34 cellular contexts compared by ENCODE assay signal in the genomic region with DNA sequence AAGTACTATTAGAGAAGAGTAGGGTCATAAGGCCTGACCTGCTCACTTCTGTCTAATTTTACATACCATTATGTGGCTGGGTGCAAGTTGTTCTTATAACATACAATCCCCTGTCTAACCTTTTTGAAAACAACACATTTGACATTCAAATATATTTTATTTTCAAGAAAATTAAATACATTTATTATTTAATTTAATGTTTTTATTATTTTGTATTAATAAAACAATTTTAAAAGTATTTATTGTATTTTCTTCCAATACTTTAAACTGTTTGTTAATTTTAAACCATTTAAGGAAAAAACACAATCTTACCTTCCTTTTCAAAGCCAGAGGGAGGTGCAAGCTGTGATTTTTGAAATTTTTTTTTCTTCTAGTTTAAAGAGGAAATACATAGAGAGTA.
"Had no signal": no experiment of that assay in that cellular context is flagged by ENCODE, and none has a peak within 500 bp of the region (broad histone marks: within the 10 kb centered on the region; RNA-seq: fewer than 3 reads in every experiment).

No MANE protein-coding gene starts in this region.

- ATAC-seq: activated CD4-positive, alpha-beta T cell treated with anti-CD3 and anti-CD28 coated beads for 36 hours; activated CD8-positive, alpha-beta memory T cell treated with anti-CD3 and anti-CD28 coated beads, Interleukin-2, amount 10 ng/mL, durations not matched to agents 7 days and 5 days; activated CD8-positive, alpha-beta T cell treated with anti-CD3 and anti-CD28 coated beads, Interleukin-2, amount 10 ng/mL, durations not matched to agents 7 days and 5 days; activated naive CD8-positive, alpha-beta T cell treated with anti-CD3 and anti-CD28 coated beads, Interleukin-2, amount 50 U/mL, for 24 hours; body of pancreas; T-helper 17 cell had no signal

- H3K27me3 ChIP-seq: adrenal gland, body of pancreas, colonic mucosa, esophagus muscularis mucosa had no signal

- H3K4me1 ChIP-seq: adrenal gland, body of pancreas, colonic mucosa, esophagus muscularis mucosa had no signal

- H3K27ac ChIP-seq: adrenal gland, body of pancreas, colonic mucosa, esophagus muscularis mucosa, WERI-Rb-1 had no signal

- H3K36me3 ChIP-seq: adrenal gland, colonic mucosa, esophagus muscularis mucosa, WERI-Rb-1 had no signal

- H3K9me3 Mint-ChIP-seq: activated CD4-positive, alpha-beta memory T cell treated with anti-CD3 and anti-CD28 coated beads for 36 hours; activated CD4-positive, alpha-beta T cell treated with anti-CD3 and anti-CD28 coated beads, Interleukin-2, amount 10 ng/mL, durations not matched to agents 24 days and 14 days; activated naive CD4-positive, alpha-beta T cell treated with anti-CD3 and anti-CD28 coated beads for 36 hours; activated naive CD8-positive, alpha-beta T cell treated with anti-CD3 and anti-CD28 coated beads for 36 hours; activated T-helper 1 cell treated with anti-CD3 and anti-CD28 coated beads, Interleukin-12 subunit alpha, Interleukin-12 subunit beta, Interleukin-2, Interleukin-4 antibody, amounts not matched to agents 30 ng/mL and 10 ng/mL and 1 ng/mL, durations not matched to agents 14 hours and 24 hours and 36 hours; activated T-helper 2 cell treated with anti-CD3 and anti-CD28 coated beads, Interferon-gamma antibody, Interleukin-2, Interleukin-4, amounts not matched to agents 10 μg/mL and 5 μg/mL and 100 μg/mL, durations not matched to agents 14 hours and 24 hours and 36 hours; endodermal cell; T-helper 2 cell treated with Interferon-gamma antibody and Interleukin-4, amounts not matched to agents 5 μg/mL and 100 μg/mL, for 36 hours had no signal

- H3K27me3 Mint-ChIP-seq: activated CD4-positive, alpha-beta memory T cell treated with anti-CD3 and anti-CD28 coated beads for 36 hours; activated CD4-positive, alpha-beta T cell treated with anti-CD3 and anti-CD28 coated beads for 36 hours; activated CD4-positive, alpha-beta T cell treated with anti-CD3 and anti-CD28 coated beads, Interleukin-2, amount 10 ng/mL, durations not matched to agents 24 days and 14 days; activated CD8-positive, alpha-beta memory T cell treated with anti-CD3 and anti-CD28 coated beads, Interleukin-2, amount 10 ng/mL, durations not matched to agents 7 days and 5 days; activated naive CD4-positive, alpha-beta T cell treated with anti-CD3 and anti-CD28 coated beads, Interleukin-2, amount 50 U/mL, for 24 hours; activated naive CD8-positive, alpha-beta T cell treated with anti-CD3 and anti-CD28 coated beads for 36 hours; activated naive CD8-positive, alpha-beta T cell treated with anti-CD3 and anti-CD28 coated beads, Interleukin-2, amount 50 U/mL, for 24 hours; T-helper 17 cell had no signal

- H3K27ac Mint-ChIP-seq: activated CD4-positive, alpha-beta memory T cell treated with anti-CD3 and anti-CD28 coated beads for 36 hours; activated CD4-positive, alpha-beta T cell treated with anti-CD3 and anti-CD28 coated beads for 36 hours; activated CD4-positive, alpha-beta T cell treated with anti-CD3 and anti-CD28 coated beads, Interleukin-2, amount 10 ng/mL, durations not matched to agents 24 days and 14 days; activated CD8-positive, alpha-beta memory T cell treated with anti-CD3 and anti-CD28 coated beads, Interleukin-2, amount 10 ng/mL, durations not matched to agents 7 days and 5 days; activated CD8-positive, alpha-beta T cell treated with anti-CD3 and anti-CD28 coated beads, Interleukin-2, amount 10 ng/mL, durations not matched to agents 7 days and 5 days; activated naive CD4-positive, alpha-beta T cell treated with anti-CD3 and anti-CD28 coated beads for 36 hours; activated naive CD4-positive, alpha-beta T cell treated with anti-CD3 and anti-CD28 coated beads, Interleukin-2, amount 50 U/mL, for 24 hours; activated naive CD8-positive, alpha-beta T cell treated with anti-CD3 and anti-CD28 coated beads for 36 hours; activated naive CD8-positive, alpha-beta T cell treated with anti-CD3 and anti-CD28 coated beads, Interleukin-2, amount 50 U/mL, for 24 hours; activated T-helper 1 cell treated with anti-CD3 and anti-CD28 coated beads, Interleukin-12 subunit alpha, Interleukin-12 subunit beta, Interleukin-2, Interleukin-4 antibody, amounts not matched to agents 30 ng/mL and 10 ng/mL and 1 ng/mL, durations not matched to agents 14 hours and 24 hours and 36 hours; activated T-helper 2 cell treated with anti-CD3 and anti-CD28 coated beads, Interferon-gamma antibody, Interleukin-2, Interleukin-4, amounts not matched to agents 10 μg/mL and 5 μg/mL and 100 μg/mL, durations not matched to agents 14 hours and 24 hours and 36 hours; endodermal cell; T-helper 17 cell; T-helper 2 cell treated with Interferon-gamma antibody and Interleukin-4, amounts not matched to agents 5 μg/mL and 100 μg/mL, for 36 hours had no signal

- H3K36me3 Mint-ChIP-seq: activated CD4-positive, alpha-beta memory T cell treated with anti-CD3 and anti-CD28 coated beads for 36 hours; activated CD8-positive, alpha-beta memory T cell treated with anti-CD3 and anti-CD28 coated beads, Interleukin-2, amount 10 ng/mL, durations not matched to agents 7 days and 5 days; activated naive CD4-positive, alpha-beta T cell treated with anti-CD3 and anti-CD28 coated beads, Interleukin-2, amount 50 U/mL, for 24 hours; activated naive CD8-positive, alpha-beta T cell treated with anti-CD3 and anti-CD28 coated beads for 36 hours had no signal

- H3K9me3 ChIP-seq: adrenal gland, body of pancreas, colonic mucosa, esophagus muscularis mucosa had no signal

- H3K4me3 Mint-ChIP-seq: activated CD4-positive, alpha-beta memory T cell treated with anti-CD3 and anti-CD28 coated beads for 36 hours; activated CD4-positive, alpha-beta T cell treated with anti-CD3 and anti-CD28 coated beads for 36 hours; activated CD4-positive, alpha-beta T cell treated with anti-CD3 and anti-CD28 coated beads, Interleukin-2, amount 10 ng/mL, durations not matched to agents 24 days and 14 days; activated CD8-positive, alpha-beta memory T cell treated with anti-CD3 and anti-CD28 coated beads, Interleukin-2, amount 10 ng/mL, durations not matched to agents 7 days and 5 days; activated CD8-positive, alpha-beta T cell treated with anti-CD3 and anti-CD28 coated beads, Interleukin-2, amount 10 ng/mL, durations not matched to agents 7 days and 5 days; activated naive CD4-positive, alpha-beta T cell treated with anti-CD3 and anti-CD28 coated beads for 36 hours; activated naive CD4-positive, alpha-beta T cell treated with anti-CD3 and anti-CD28 coated beads, Interleukin-2, amount 50 U/mL, for 24 hours; activated naive CD8-positive, alpha-beta T cell treated with anti-CD3 and anti-CD28 coated beads for 36 hours; activated naive CD8-positive, alpha-beta T cell treated with anti-CD3 and anti-CD28 coated beads, Interleukin-2, amount 50 U/mL, for 24 hours; activated T-helper 1 cell treated with anti-CD3 and anti-CD28 coated beads, Interleukin-12 subunit alpha, Interleukin-12 subunit beta, Interleukin-2, Interleukin-4 antibody, amounts not matched to agents 30 ng/mL and 10 ng/mL and 1 ng/mL, durations not matched to agents 14 hours and 24 hours and 36 hours; endodermal cell; T-helper 17 cell; T-helper 2 cell treated with Interferon-gamma antibody and Interleukin-4, amounts not matched to agents 5 μg/mL and 100 μg/mL, for 36 hours had no signal

- H3K4me1 Mint-ChIP-seq: activated CD4-positive, alpha-beta T cell treated with anti-CD3 and anti-CD28 coated beads for 36 hours; activated CD4-positive, alpha-beta T cell treated with anti-CD3 and anti-CD28 coated beads, Interleukin-2, amount 10 ng/mL, durations not matched to agents 24 days and 14 days; activated CD8-positive, alpha-beta memory T cell treated with anti-CD3 and anti-CD28 coated beads, Interleukin-2, amount 10 ng/mL, durations not matched to agents 7 days and 5 days; activated naive CD4-positive, alpha-beta T cell treated with anti-CD3 and anti-CD28 coated beads, Interleukin-2, amount 50 U/mL, for 24 hours; activated naive CD8-positive, alpha-beta T cell treated with anti-CD3 and anti-CD28 coated beads for 36 hours; activated naive CD8-positive, alpha-beta T cell treated with anti-CD3 and anti-CD28 coated beads, Interleukin-2, amount 50 U/mL, for 24 hours; T-helper 17 cell had no signal

- DNase-seq: activated CD4-positive, alpha-beta memory T cell treated with anti-CD3 and anti-CD28 coated beads for 36 hours; activated CD4-positive, alpha-beta T cell treated with anti-CD3 and anti-CD28 coated beads for 36 hours; activated CD4-positive, alpha-beta T cell treated with anti-CD3 and anti-CD28 coated beads, Interleukin-2, amount 10 ng/mL, durations not matched to agents 24 days and 14 days; activated CD4-positive, CD25-positive, alpha-beta regulatory T cell; activated CD4-positive, CD25-positive, alpha-beta regulatory T cell treated with anti-CD3 and anti-CD28 coated beads, Interleukin-2, amount 50 U/mL, for 72 hours; activated CD8-positive, alpha-beta memory T cell treated with anti-CD3 and anti-CD28 coated beads, Interleukin-2, amount 10 ng/mL, durations not matched to agents 7 days and 5 days; activated CD8-positive, alpha-beta memory T cell treated with anti-CD3 and anti-CD28 coated beads, Interleukin-2, amount 50 U/mL, for 4 hours; activated CD8-positive, alpha-beta T cell treated with anti-CD3 and anti-CD28 coated beads, Interleukin-2, amount 10 ng/mL, durations not matched to agents 7 days and 5 days; activated effector memory CD4-positive, alpha-beta T cell treated with anti-CD3 and anti-CD28 coated beads, Interleukin-2, amount 50 U/mL, for 16 hours; activated naive CD4-positive, alpha-beta T cell treated with anti-CD3 and anti-CD28 coated beads for 36 hours; activated naive CD8-positive, alpha-beta T cell treated with anti-CD3 and anti-CD28 coated beads for 36 hours; activated naive CD8-positive, alpha-beta T cell treated with anti-CD3 and anti-CD28 coated beads, Interleukin-2, amount 50 U/mL, for 24 hours; activated T-cell treated with anti-CD3 and anti-CD28 coated beads, Interleukin-2, amount 50 U/mL, for 1 hour; activated T-cell treated with anti-CD3 and anti-CD28 coated beads, Interleukin-2, amount 50 U/mL, for 48 hours; adrenal gland; amygdala; aorta; body of pancreas; caudate nucleus; colonic mucosa; effector memory CD4-positive, alpha-beta T cell; endodermal cell; erythroblast; foreskin melanocyte; head of caudate nucleus; T-helper 1 cell; T-helper 17 cell; T1000; WERI-Rb-1 had no signal

- H3K4me3 ChIP-seq: adrenal gland, body of pancreas, colonic mucosa, esophagus muscularis mucosa had no signal
